8 cellular contexts compared by ENCODE assay signal in genomic region chr12:89352242-89352491, GRCh38. TPM values are rescaled to one million over a fixed set of nuclear protein-coding genes. Genes with fewer than 3 reads are reported as not detected.
DNase-seq lines count a peak whose midpoint lies in the region; ATAC-seq and TF ChIP-seq lines count a peak whose summit lies in the region.

No MANE protein-coding gene starts in this region.

- H3K27ac Mint-ChIP-seq in stimulated activated memory B cell treated with anti-CD40 and anti-IgM and Interleukin-4, amounts not matched to agents 10 μg/mL and 1 μg/mL and 100 μg/mL, for 72 hours: peak overlapping the region; percentile 73

- H3K9me3 ChIP-seq in hepatocyte (ENCODE audit: low read depth): no peaks in the 10 kb centered on the region

- no peaks in the 10 kb centered on the region for H3K36me3 ChIP-seq in hepatocyte (replicated peaks; ENCODE audit: insufficient read depth, low read depth)

- peaks cover 63% of the 10 kb centered on the region for H3K4me1 Mint-ChIP-seq in stimulated activated memory B cell treated with anti-CD40 and anti-IgM and Interleukin-4, amounts not matched to agents 10 μg/mL and 1 μg/mL and 100 μg/mL, for 72 hours

- peak overlapping the region; percentile 37 for H3K4me3 ChIP-seq in hepatocyte

- H3K27ac ChIP-seq in VCaP: peak overlapping the region; percentile 98
- peak overlapping the region; percentile 84 for H3K27ac ChIP-seq in hepatocyte

- no peak for ATAC-seq in stimulated activated memory B cell treated with anti-CD40 and anti-IgM and Interleukin-4, amounts not matched to agents 10 μg/mL and 1 μg/mL and 100 μg/mL, for 72 hours
- no peak for ATAC-seq in HG03135 (IDR thresholded peaks at IDR 0.05; ENCODE audit: unreplicated experiment)

- peaks cover 19% of the 10 kb centered on the region for H3K4me1 ChIP-seq in hepatocyte (ENCODE audit: insufficient read depth)

- H3K9me2 ChIP-seq in hepatocyte (replicated peaks; ENCODE audit: insufficient read depth): no peaks in the 10 kb centered on the region

- H3K4me2 ChIP-seq in hepatocyte: peak overlapping the region; percentile 78

- TF ChIP-seq CTCF in VCaP (conservative IDR thresholded peaks at IDR 0.05) (no peak), hepatocyte (IDR thresholded peaks at IDR 0.05; ENCODE audit: poor library complexity) (no peak), GM20000 (IDR thresholded peaks at IDR 0.05; ENCODE audit: extremely low read depth, missing control alignments) (no peak)

- H3K79me2 ChIP-seq in hepatocyte: peaks cover 60% of the 10 kb centered on the region

- H4K20me1 ChIP-seq in hepatocyte (ENCODE audit: insufficient read depth, poor library complexity, severe bottlenecking): peaks cover 11% of the 10 kb centered on the region

- no peaks in the 10 kb centered on the region for H3K27me3 Mint-ChIP-seq in stimulated activated memory B cell treated with anti-CD40 and anti-IgM and Interleukin-4, amounts not matched to agents 10 μg/mL and 1 μg/mL and 100 μg/mL, for 72 hours

- H2AFZ ChIP-seq in hepatocyte: peak overlapping the region; percentile 3

- DNase-seq in NCI-H2227 treated with DMSO at 0.1 percent for 48 hours (lab: John Stamatoyannopoulos, UW) (peak; percentile 86), NCI-H2227 (lab: John Stamatoyannopoulos, UW; ENCODE audit: unreplicated experiment) (no peak), hepatocyte (ENCODE audit: low spot score) (no peak), GM20000 (ENCODE audit: low spot score) (no peak)
- no peak for DNase-seq in stimulated activated CD4-positive, alpha-beta T cell treated with anti-CD3 and anti-CD28 coated beads, Interleukin-1b, Interleukin-23, amount 100 ng/mL, for 48 hours

- H3K4me3 Mint-ChIP-seq in stimulated activated memory B cell treated with anti-CD40 and anti-IgM and Interleukin-4, amounts not matched to agents 10 μg/mL and 1 μg/mL and 100 μg/mL, for 72 hours: peak overlapping the region; percentile 95

- no peaks in the 10 kb centered on the region for H3K9me3 Mint-ChIP-seq in stimulated activated memory B cell treated with anti-CD40 and anti-IgM and Interleukin-4, amounts not matched to agents 10 μg/mL and 1 μg/mL and 100 μg/mL, for 72 hours

- WGBS in hepatocyte (ENCODE audit: low lambda C conversion rate, missing lambda C conversion rate): under 1% methylated on average over 10 of the region's 10 CpGs

- no peaks in the 10 kb centered on the region for H3K27me3 ChIP-seq in hepatocyte

- no peaks in the 10 kb centered on the region for H3K36me3 Mint-ChIP-seq in stimulated activated memory B cell treated with anti-CD40 and anti-IgM and Interleukin-4, amounts not matched to agents 10 μg/mL and 1 μg/mL and 100 μg/mL, for 72 hours

RNA-seq across cellular contexts. Expression of gene DUSP6, which starts 0.1 kb away (rescaled TPM):
- total RNA-seq in hepatocyte: 52.5 and 55.4 TPM in 2 replicates
- polyA plus RNA-seq in hepatocyte: 41.5 and 51.8 TPM in 2 replicates
